ENCODE assay signal across 8 cellular contexts in genomic region chr1:15949453-15950245, GRCh38. TPM values are rescaled to one million over a fixed set of nuclear protein-coding genes. Genes with fewer than 3 reads are reported as not detected.
A peak's percentile ranks its signal among the peaks of the same experiment; 100 is the strongest.
DNase-seq lines count a peak whose midpoint lies in the region; ATAC-seq, FAIRE-seq and TF ChIP-seq lines count a peak whose summit lies in the region.

No MANE protein-coding gene starts in this region.

- WGBS in pancreas, 2 donors = 11 to 14% methylated on average over 25 of the region's 25 CpGs

- POLR2A ChIA-PET in RWPE1 (lab: Yijun Ruan, JAX; ENCODE audit: low non-redundant PET) = interaction anchor here (0.9 kb wide), 1 partner anchor 26 kb away, joined by 3 read pairs; the partner anchor contains the start of gene ZBTB17

- peak; percentile 83 for ATAC-seq in foreskin keratinocyte
- peak; percentile 85 to 88 (median 87) for ATAC-seq in pancreas
- ATAC-seq in thoracic aorta (ENCODE audit: insufficient number of reproducible peaks, low FRiP score, low read depth) = peak; percentile 86

- H3K4me1 ChIP-seq in foreskin keratinocyte (peaks cover 56% of the 10 kb centered on the region), pancreas (peaks cover 18 to 33% (median 21%) of the 10 kb centered on the region in 3 donors), thoracic aorta (ENCODE audit: control insufficient read depth in 1 of 2, low read depth in 2 of 2) (peaks cover 60 to 88% of the 10 kb centered on the region in 2 donors)

- H3K36me3 ChIP-seq in pancreas (peaks cover 2 to 22% (median 5%) of the 10 kb centered on the region in 3 donors), thoracic aorta (peaks cover 15% of the 10 kb centered on the region)

- TF ChIP-seq CTCF in RWPE1 (conservative IDR thresholded peaks at IDR 0.05; ENCODE audit: low read depth) (no peak), foreskin keratinocyte (conservative IDR thresholded peaks at IDR 0.05) (no peak), pancreas (IDR thresholded peaks at IDR 0.05) (no peak), thoracic aorta (IDR thresholded peaks at IDR 0.05) (no peak)

- H3K9me3 ChIP-seq in pancreas (no peaks in the 10 kb centered on the region), thoracic aorta (no peaks in the 10 kb centered on the region)

- H3K27me3 ChIP-seq in foreskin keratinocyte (no peaks in the 10 kb centered on the region), pancreas (no peaks in the 10 kb centered on the region), thoracic aorta (replicated peaks; ENCODE audit: insufficient read depth) (no peaks in the 10 kb centered on the region)

- CTCF ChIA-PET in RWPE1 (lab: Yijun Ruan, JAX) = no interaction called here

- DNase-seq in Daoy (ENCODE audit: low read depth) (peak; percentile 99), H54 (ENCODE audit: insufficient read length, low spot score) (peak; percentile 87), RWPE1 (ENCODE audit: low spot score) (peak; percentile 95), foreskin keratinocyte (peak; percentile 95 to 97), pancreas (peak; percentile 83 to 93 (median 90)), thoracic aorta (ENCODE audit: low spot score) (peak; percentile 94), NCI-H2171 treated with DMSO at 0.1 percent for 48 hours (lab: John Stamatoyannopoulos, UW) (no peak)
- peak; percentile 94 for DNase-seq in activated naive CD4-positive, alpha-beta T cell treated with Interleukin-2 at 50 U/mL for 16 hours

- H3K27ac ChIP-seq in RWPE1 (peak overlapping the region; percentile 100), foreskin keratinocyte (peak overlapping the region; percentile 99), pancreas (peak overlapping the region; percentile 56 to 85 (median 76)), thoracic aorta (peak overlapping the region; percentile 98 to 99)

- intact Hi-C loops in pancreas (cut with DNase I) = no loop called here

- TF ChIP-seq POLR2A in H54 (IDR thresholded peaks at IDR 0.05; ENCODE audit: low read depth, low read length) = no peak

- FAIRE-seq in H54 (lab: Jason Lieb, UNC) (peak; percentile 38), pancreas (lab: Jason Lieb, UNC) (no peak)

- H3K4me3 ChIP-seq in pancreas (peak overlapping the region in 1 of 4 donors; percentile 0), thoracic aorta (peak overlapping the region; percentile 58)

RNA-seq across cellular contexts. Expression of gene ZBTB17, which starts 26.3 kb away (rescaled TPM):
- 43.1 and 53.5 TPM in 2 replicates for total RNA-seq in Daoy (2014; rRNA removed; shearing (Covaris generic))
- total RNA-seq in foreskin keratinocyte (29.7 and 29.8 TPM in 2 replicates), pancreas (10 to 100 TPM; 16.2 to 24.3 (median 16.7) TPM), thoracic aorta (10 to 100 TPM; 42.9 to 46.5 TPM)
- polyA plus RNA-seq in foreskin keratinocyte (22.0 and 26.5 TPM in 2 replicates), pancreas (100 to 1,000 TPM in 1 of 2 donors, 10 to 100 TPM in 1; 90.5 to 106 TPM)

RNA-seq across cellular contexts. Expression of gene SRARP, which starts 54.4 kb away (rescaled TPM):
- total RNA-seq in Daoy (2014; rRNA removed; shearing (Covaris generic)) = not detected in 2 replicates
- total RNA-seq in foreskin keratinocyte (not detected in 2 replicates), pancreas (not detected), thoracic aorta (not detected)
- polyA plus RNA-seq in foreskin keratinocyte (not detected in 2 replicates), pancreas (not detected)
